In the genomic region with DNA sequence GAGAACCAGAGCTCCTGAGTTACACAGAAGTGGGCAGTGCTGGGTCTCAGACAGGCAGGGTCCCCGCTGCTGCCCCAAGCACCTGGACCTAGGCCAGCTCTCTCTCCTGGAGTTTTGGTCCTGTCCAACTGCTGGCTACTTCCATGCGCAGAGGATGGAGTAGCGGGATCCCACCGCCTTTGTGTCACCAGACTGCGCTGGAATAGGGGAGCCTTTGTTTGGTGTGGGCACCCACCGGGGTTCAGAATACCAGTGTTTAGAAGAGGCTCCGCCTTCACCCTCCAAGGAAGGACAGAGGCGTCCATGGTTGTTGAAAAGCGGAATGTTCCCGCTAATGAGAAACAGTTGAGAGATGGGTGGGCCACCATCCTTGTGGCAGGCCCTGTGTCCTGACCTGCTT, we compare ENCODE assay signal across 21 cellular contexts.
DNase-seq lines count a peak whose midpoint lies in the region; ATAC-seq and TF ChIP-seq lines count a peak whose summit lies in the region.
"Had no signal": no experiment of that assay in that cellular context is flagged by ENCODE, and none has a peak within 500 bp of the region (broad histone marks: within the 10 kb centered on the region; RNA-seq: fewer than 3 reads in every experiment).

No MANE protein-coding gene starts in this region.

- no peak overlapping the region for H3K4me3 ChIP-seq in lung
- H3K4me3 ChIP-seq in vagina: no peak overlapping the region
- no peak overlapping the region for H3K4me3 ChIP-seq in left lung
- H3K4me3 ChIP-seq: GM23248 had no signal

- H3K27ac ChIP-seq in lung (ENCODE audit: low read depth in 1 of 2, low read length in 1 of 2) (no peak overlapping the region), vagina (no peak overlapping the region), left lung (no peak overlapping the region)
- H3K27ac ChIP-seq: GM23248 had no signal

- intact Hi-C loops in vagina (cut with DNase I): no loop called here
- intact Hi-C loops in left lung (cut with DNase I): no loop called here

- H3K4me1 ChIP-seq in lung (ENCODE audit: control insufficient read depth in 2 of 2, insufficient read depth in 2 of 2, low read length in 2 of 2): peaks cover 0 to 6% of the 10 kb centered on the region in 2 donors
- H3K4me1 ChIP-seq in vagina: peaks cover 13% of the 10 kb centered on the region
- H3K4me1 ChIP-seq in left lung: no peaks in the 10 kb centered on the region

- ATAC-seq in lung (ENCODE audit: insufficient read depth, low FRiP score) (no peak), left lung (no peak)

- no peak for TF ChIP-seq POLR2A in vagina (IDR thresholded peaks at IDR 0.05)

- H3K27me3 ChIP-seq in lung (ENCODE audit: control insufficient read depth, insufficient read depth) (no peaks in the 10 kb centered on the region), vagina (no peaks in the 10 kb centered on the region), left lung (no peaks in the 10 kb centered on the region)

- TF ChIP-seq CTCF in lung (IDR thresholded peaks at IDR 0.05; ENCODE audit: control extremely low read depth, extremely low read depth) (no peak), vagina (IDR thresholded peaks at IDR 0.05) (no peak), left lung (IDR thresholded peaks at IDR 0.05) (no peak)

- H3K9me3 ChIP-seq in lung (ENCODE audit: control insufficient read depth in 2 of 2, insufficient read depth in 1 of 2, low read length in 1 of 2): peaks cover 0 to 4% of the 10 kb centered on the region in 2 donors
- no peaks in the 10 kb centered on the region for H3K9me3 ChIP-seq in vagina
- no peaks in the 10 kb centered on the region for H3K9me3 ChIP-seq in left lung

- H3K36me3 ChIP-seq in lung (ENCODE audit: control insufficient read depth in 2 of 2, insufficient read depth in 2 of 2, low read length in 2 of 2) (no peaks in the 10 kb centered on the region), vagina (no peaks in the 10 kb centered on the region), left lung (no peaks in the 10 kb centered on the region)

- 98% methylated on average over 10 of the region's 10 CpGs for WGBS in lung, 2 donors

- peak; percentile 7 to 10 for DNase-seq in activated T-cell treated with anti-CD3 and anti-CD28 coated beads, Interleukin-2, amount 50 U/mL, for 48 hours
- DNase-seq in activated T-cell treated with anti-CD3 and anti-CD28 coated beads, Interleukin-2, amount 50 U/mL, for 1 hour: no peak
- DNase-seq in activated CD8-positive, alpha-beta memory T cell treated with anti-CD3 and anti-CD28 coated beads, Interleukin-2, amount 50 U/mL, for 48 hours: peak; percentile 22
- DNase-seq in lung (ENCODE audit: low spot score) (peak; percentile 19), vagina (ENCODE audit: extremely low spot score in 2 of 2) (peak; percentile 60 to 77), left lung (no peak), NCI-H2227 treated with DMSO at 0.1 percent for 48 hours (lab: John Stamatoyannopoulos, UW) (no peak)
- DNase-seq: Calu3, DMS153, DND-41, GM23248, H7, Karpas-422, NCI-H1092 treated with DMSO at 0.1 percent for 48 hours, NCI-H1436 treated with DMSO at 0.1 percent for 48 hours, NCI-H187 treated with DMSO at 0.1 percent for 48 hours, NCI-H2107, NCI-H446, NCI-H524 treated with DMSO at 0.1 percent for 48 hours, NCI-H774, SIG-M5 had no signal

Comparison
In these comparisons a context has a peak if more than half of its experiments do, and no peak if none do; other contexts are left out.
1. DNase-seq: peak in activated T-cell treated with anti-CD3 and anti-CD28 coated beads, Interleukin-2, amount 50 U/mL, for 48 hours (2 of 2), activated CD8-positive, alpha-beta memory T cell treated with anti-CD3 and anti-CD28 coated beads, Interleukin-2, amount 50 U/mL, for 48 hours (single experiment), lung (single experiment) and vagina (2 of 2); none in activated T-cell treated with anti-CD3 and anti-CD28 coated beads, Interleukin-2, amount 50 U/mL, for 1 hour (single experiment), left lung (0 of 2) and NCI-H2227 treated with DMSO at 0.1 percent for 48 hours (single experiment).